In the genomic region with DNA sequence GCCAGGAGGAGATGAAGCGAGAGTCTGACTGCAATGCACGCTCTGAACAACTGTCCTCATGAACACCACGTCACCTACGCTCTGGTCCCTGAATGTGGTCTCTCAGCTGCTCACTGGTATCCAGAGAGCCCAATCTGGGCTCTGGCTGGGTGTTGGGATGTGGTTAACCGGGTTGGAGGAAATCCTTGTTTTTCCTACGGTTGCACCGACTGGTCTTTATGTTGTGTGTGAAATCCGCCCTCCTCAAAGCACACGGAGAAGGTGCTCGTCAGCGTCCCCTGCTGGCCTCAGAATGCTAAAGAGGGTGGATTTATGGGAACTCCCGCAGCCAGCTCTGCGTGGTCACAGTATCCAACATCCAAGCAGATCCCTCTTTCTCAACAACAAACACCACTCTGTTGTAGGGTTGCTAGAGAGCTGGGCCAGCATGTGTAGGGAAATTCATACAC, we compare ENCODE assay signal across 8 cellular contexts. TPM values are rescaled to one million over a fixed set of nuclear protein-coding genes. Genes with fewer than 3 reads are reported as not detected.
DNase-seq lines count a peak whose midpoint lies in the region; ATAC-seq and TF ChIP-seq lines count a peak whose summit lies in the region.

No MANE protein-coding gene starts in this region.

- no peak overlapping the region for H3K27ac ChIP-seq in right atrium auricular region
- H3K27ac ChIP-seq in OCI-LY3 (ENCODE audit: low read length), result no peak overlapping the region

- H3K79me2 ChIP-seq in OCI-LY3 (ENCODE audit: low read length), result no peaks in the 10 kb centered on the region

- no peak for ATAC-seq in left ventricle myocardium superior
- no peak for ATAC-seq in activated naive CD8-positive, alpha-beta T cell treated with anti-CD3 and anti-CD28 coated beads, Interleukin-2, amount 10 ng/mL, durations not matched to agents 7 days and 5 days (ENCODE audit: low read depth)

- no peaks in the 10 kb centered on the region for H3K4me1 Mint-ChIP-seq in activated naive CD8-positive, alpha-beta T cell treated with anti-CD3 and anti-CD28 coated beads, Interleukin-2, amount 10 ng/mL, durations not matched to agents 7 days and 5 days

- H3K4me3 Mint-ChIP-seq in activated naive CD8-positive, alpha-beta T cell treated with anti-CD3 and anti-CD28 coated beads, Interleukin-2, amount 10 ng/mL, durations not matched to agents 7 days and 5 days, result no peak overlapping the region

- no peak overlapping the region for H3K27ac Mint-ChIP-seq in activated naive CD8-positive, alpha-beta T cell treated with anti-CD3 and anti-CD28 coated beads, Interleukin-2, amount 10 ng/mL, durations not matched to agents 7 days and 5 days

- intact Hi-C loops in left ventricle myocardium superior (cut with micrococcal nuclease), result no loop called here

- no peaks in the 10 kb centered on the region for H3K27me3 ChIP-seq in right atrium auricular region
- H3K27me3 ChIP-seq in OCI-LY3 (ENCODE audit: low read depth, low read length), result peaks cover 51% of the 10 kb centered on the region

- DNase-seq in right atrium auricular region (ENCODE audit: low spot score), result peak; percentile 36
- DNase-seq in left ventricle myocardium superior, result no peak
- peak; percentile 49 for DNase-seq in activated naive CD8-positive, alpha-beta T cell treated with anti-CD3 and anti-CD28 coated beads, Interleukin-2, amount 10 ng/mL, durations not matched to agents 7 days and 5 days
- DNase-seq in medulla oblongata (ENCODE audit: extremely low spot score), result peak; percentile 5
- no peak for DNase-seq in NCI-H1105 treated with DMSO at 0.1 percent for 48 hours (lab: John Stamatoyannopoulos, UW)
- no peak for DNase-seq in NCI-H1092 treated with DMSO at 0.1 percent for 48 hours (lab: John Stamatoyannopoulos, UW)
- no peak for DNase-seq in NCI-H345 (lab: John Stamatoyannopoulos, UW)

- no peak overlapping the region for H3K4me2 ChIP-seq in OCI-LY3 (ENCODE audit: low read length)

- no peaks in the 10 kb centered on the region for H3K36me3 Mint-ChIP-seq in activated naive CD8-positive, alpha-beta T cell treated with anti-CD3 and anti-CD28 coated beads, Interleukin-2, amount 10 ng/mL, durations not matched to agents 7 days and 5 days

- H3K4me3 ChIP-seq in right atrium auricular region, result no peak overlapping the region
- no peak overlapping the region for H3K4me3 ChIP-seq in OCI-LY3 (ENCODE audit: low read length)

- no peaks in the 10 kb centered on the region for H3K9me3 Mint-ChIP-seq in activated naive CD8-positive, alpha-beta T cell treated with anti-CD3 and anti-CD28 coated beads, Interleukin-2, amount 10 ng/mL, durations not matched to agents 7 days and 5 days

- peaks cover 0 to 7% of the 10 kb centered on the region in 2 donors for H3K4me1 ChIP-seq in right atrium auricular region
- H3K4me1 ChIP-seq in OCI-LY3 (ENCODE audit: low read length), result no peaks in the 10 kb centered on the region

- POLR2A ChIA-PET in activated naive CD8-positive, alpha-beta T cell treated with anti-CD3 and anti-CD28 coated beads, Interleukin-2, amount 10 ng/mL, durations not matched to agents 7 days and 5 days (lab: Charles Lee), result no interaction called here

- TF ChIP-seq CTCF in right atrium auricular region (IDR thresholded peaks at IDR 0.05) (peak in 1 of 2 donors; percentile 52), OCI-LY3 (IDR thresholded peaks at IDR 0.05; ENCODE audit: low read depth, low read length) (peak; percentile 62)

- no peak overlapping the region for H2AFZ ChIP-seq in OCI-LY3 (ENCODE audit: low read depth, low read length)

- H4K20me1 ChIP-seq in OCI-LY3 (ENCODE audit: insufficient read depth, low read length), result no peaks in the 10 kb centered on the region

- H3K9ac ChIP-seq in OCI-LY3 (ENCODE audit: low read length), result no peak overlapping the region

- no peaks in the 10 kb centered on the region for H3K36me3 ChIP-seq in right atrium auricular region
- no peaks in the 10 kb centered on the region for H3K36me3 ChIP-seq in OCI-LY3 (replicated peaks; ENCODE audit: low read depth, low read length)

- H3K27me3 Mint-ChIP-seq in activated naive CD8-positive, alpha-beta T cell treated with anti-CD3 and anti-CD28 coated beads, Interleukin-2, amount 10 ng/mL, durations not matched to agents 7 days and 5 days, result peaks cover 26% of the 10 kb centered on the region

- no peaks in the 10 kb centered on the region for H3K9me3 ChIP-seq in right atrium auricular region
- H3K9me3 ChIP-seq in OCI-LY3 (ENCODE audit: insufficient read depth, low read length), result no peaks in the 10 kb centered on the region

RNA-seq across cellular contexts. Expression of gene FAM89A, which starts 51.8 kb away (rescaled TPM):
- 10 to 100 TPM in 1 of 2 donors, 1 to 10 TPM in 1; 6.4 to 11.2 TPM for total RNA-seq in right atrium auricular region
- total RNA-seq in left ventricle myocardium superior, result 8.6 TPM
- total RNA-seq in activated naive CD8-positive, alpha-beta T cell treated with anti-CD3 and anti-CD28 coated beads, Interleukin-2, amount 10 ng/mL, durations not matched to agents 7 days and 5 days, result 1 to 10 TPM; 6.7 to 7.6 TPM

Comparison
In these comparisons a context has a peak if more than half of its experiments do, and no peak if none do; other contexts are left out.
1. DNase-seq: peak in right atrium auricular region (single experiment), activated naive CD8-positive, alpha-beta T cell treated with anti-CD3 and anti-CD28 coated beads, Interleukin-2, amount 10 ng/mL, durations not matched to agents 7 days and 5 days (single experiment) and medulla oblongata (single experiment); none in left ventricle myocardium superior (single experiment), NCI-H1105 treated with DMSO at 0.1 percent for 48 hours (single experiment), NCI-H1092 treated with DMSO at 0.1 percent for 48 hours (single experiment) and NCI-H345 (single experiment).